Comparison of ENCODE assay signal across 22 cellular contexts in genomic region chr17:6509295-6509771, GRCh38. TPM values are rescaled to one million over a fixed set of nuclear protein-coding genes. Genes with fewer than 3 reads are reported as not detected.
DNase-seq lines count a peak whose midpoint lies in the region; ATAC-seq and TF ChIP-seq lines count a peak whose summit lies in the region.
"Had no signal": no experiment of that assay in that cellular context is flagged by ENCODE, and none has a peak within 500 bp of the region (broad histone marks: within the 10 kb centered on the region; RNA-seq: fewer than 3 reads in every experiment).

No MANE protein-coding gene starts in this region.

- in situ Hi-C loops in G401 (cut with HindIII; ENCODE audit: low sequenced_read_pairs), result no loop called here

- H3K27me3 ChIP-seq in esophagus squamous epithelium, result no peaks in the 10 kb centered on the region
- H3K27me3 ChIP-seq: BLaER1 treated with 17β-estradiol and CSF1 and Interleukin-3, amounts not matched to agents 10 nM and 100 nM; brain microvascular endothelial cell; thyroid gland had no signal

- no peak for ATAC-seq in HG03354 (IDR thresholded peaks at IDR 0.05; ENCODE audit: poor library complexity, severe bottlenecking, unreplicated experiment)
- ATAC-seq: activated naive CD4-positive, alpha-beta T cell treated with anti-CD3 and anti-CD28 coated beads, Interleukin-2, amount 50 U/mL, for 72 hours; Right ventricle myocardium inferior; stimulated activated memory B cell treated with anti-CD40 and anti-IgM and Interleukin-4, amounts not matched to agents 10 μg/mL and 1 μg/mL and 100 μg/mL, for 72 hours had no signal

- POLR2A ChIA-PET in RWPE1 (lab: Yijun Ruan, JAX; ENCODE audit: low non-redundant PET), result no interaction called here

- peaks cover 0 to 5% (median 0%) of the 10 kb centered on the region in 3 donors for H3K36me3 ChIP-seq in esophagus squamous epithelium
- H3K36me3 ChIP-seq: BLaER1 treated with 17β-estradiol and CSF1 and Interleukin-3, amounts not matched to agents 10 nM and 100 nM; brain microvascular endothelial cell; thyroid gland had no signal

- H3K4me1 ChIP-seq in esophagus squamous epithelium, result peaks cover 22 to 48% (median 29%) of the 10 kb centered on the region in 3 donors
- H3K4me1 ChIP-seq: thyroid gland had no signal

- TF ChIP-seq CTCF in AG09309 (IDR thresholded peaks at IDR 0.05; ENCODE audit: control insufficient read depth, insufficient read depth, low read depth, low read length, missing control alignments) (no peak), RWPE1 (conservative IDR thresholded peaks at IDR 0.05; ENCODE audit: low read depth) (no peak), esophagus squamous epithelium (IDR thresholded peaks at IDR 0.05) (no peak)

- intact Hi-C loops in esophagus squamous epithelium (cut with DNase I), result no loop called here

- TF ChIP-seq POLR2A in esophagus squamous epithelium (IDR thresholded peaks at IDR 0.05), result no peak

- CTCF ChIA-PET in RWPE1 (lab: Yijun Ruan, JAX), result interaction anchor here (0.6 kb wide), 1 partner anchor 72 kb away, joined by 3 read pairs; no protein-coding TSS in a partner anchor

- H3K9me3 ChIP-seq in esophagus squamous epithelium, result no peaks in the 10 kb centered on the region
- H3K9me3 ChIP-seq: BLaER1 treated with 17β-estradiol and CSF1 and Interleukin-3, amounts not matched to agents 10 nM and 100 nM; thyroid gland had no signal

- H3K4me3 ChIP-seq in AG09309 (ENCODE audit: control insufficient read depth, low read depth, low read length) (no peak overlapping the region), esophagus squamous epithelium (no peak overlapping the region)
- H3K4me3 ChIP-seq: BLaER1 treated with 17β-estradiol and CSF1 and Interleukin-3, amounts not matched to agents 10 nM and 100 nM; lung; thyroid gland had no signal

- WGBS in esophagus squamous epithelium, 2 donors, result 52 to 81% methylated on average over 7 to 9 of the region's 9 CpGs

- peak; percentile 27 for DNase-seq in AG09309 (ENCODE audit: low read depth)
- no peak for DNase-seq in RWPE1 (ENCODE audit: low spot score)
- no peak for DNase-seq in esophagus squamous epithelium (lab: John Stamatoyannopoulos, UW)
- DNase-seq in myocyte (ENCODE audit: low read depth), result peak; percentile 12
- no peak for DNase-seq in effector CD4-positive, alpha-beta T cell
- DNase-seq in MV-4-11 (lab: John Stamatoyannopoulos, UW), result no peak
- no peak for DNase-seq in G401 (ENCODE audit: low spot score)
- DNase-seq: activated CD4-positive, alpha-beta T cell treated with anti-CD3 and anti-CD28 coated beads, Interleukin-2, amount 50 U/mL, for 48 hours; activated T-cell treated with anti-CD3 and anti-CD28 coated beads, Interleukin-2, amount 50 U/mL, for 24 hours; brain microvascular endothelial cell; DMS53; NCI-H2081 treated with DMSO at 0.1 percent for 48 hours; NCI-H510A treated with DMSO at 0.1 percent for 48 hours; stimulated activated CD4-positive, alpha-beta T cell treated with anti-CD3 and anti-CD28 coated beads, Interleukin-15, amount 100 ng/mL, for 24 hours had no signal

- peak overlapping the region; percentile 100 for H3K27ac ChIP-seq in RWPE1
- H3K27ac ChIP-seq in esophagus squamous epithelium, result peak overlapping the region in 3 of 4 donors; percentile 4 to 92 (median 65)
- H3K27ac ChIP-seq: BLaER1 treated with 17β-estradiol and CSF1 and Interleukin-3, amounts not matched to agents 10 nM and 100 nM; brain microvascular endothelial cell; epithelial cell of prostate; thyroid gland had no signal

RNA-seq across cellular contexts. Expression of gene PITPNM3, which starts 47.0 kb away (rescaled TPM):
- total RNA-seq in esophagus squamous epithelium (10 to 100 TPM; 14.0 to 33.4 (median 21.5) TPM), myocyte (0.72 and 0.78 TPM in 2 replicates)
- polyA plus RNA-seq in myocyte (2012), result 3.2 TPM
- 0.92 and 2.1 TPM in 2 replicates for total RNA-seq in G401 (2014; rRNA removed; shearing (Covaris generic))

Comparison
In these comparisons a context has a peak if more than half of its experiments do, and no peak if none do; other contexts are left out.
1. DNase-seq: peak in AG09309 (single experiment) and myocyte (single experiment); none in RWPE1 (single experiment), esophagus squamous epithelium (single experiment), effector CD4-positive, alpha-beta T cell (single experiment), MV-4-11 (single experiment) and G401 (single experiment).